8 cellular contexts compared by ENCODE assay signal in the genomic region with DNA sequence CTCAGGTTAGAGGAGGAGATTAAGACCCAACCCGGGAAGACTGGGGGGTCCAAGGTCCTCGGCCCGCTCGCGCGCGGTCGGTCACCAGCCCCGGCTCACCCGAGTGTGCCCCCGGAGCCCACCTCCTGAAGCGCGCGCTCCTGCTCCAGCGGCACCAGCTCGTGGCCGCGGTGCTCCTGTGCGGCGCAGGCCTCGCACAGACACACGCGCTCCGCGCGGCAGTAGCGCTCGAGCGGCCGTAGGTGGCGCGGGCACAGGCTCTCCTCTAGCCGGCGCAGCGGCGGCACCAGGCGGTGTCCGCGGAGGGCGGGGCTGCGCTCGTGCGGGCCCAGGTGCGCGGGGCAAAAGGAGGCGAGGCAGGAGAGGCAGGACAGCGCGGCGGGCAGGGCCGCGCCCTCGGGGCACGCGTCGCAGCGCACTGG. TPM values are rescaled to one million over a fixed set of nuclear protein-coding genes. Genes with fewer than 3 reads are reported as not detected.
DNase-seq lines count a peak whose midpoint lies in the region; TF ChIP-seq lines count a peak whose summit lies in the region.

No MANE protein-coding gene starts in this region.

- H3K4me3 ChIP-seq in effector memory CD4-positive, alpha-beta T cell (ENCODE audit: insufficient read depth, low read depth, low read length, poor library complexity, severe bottlenecking): peak overlapping the region; percentile 61
- peak overlapping the region; percentile 58 for H3K4me3 ChIP-seq in mesodermal cell (ENCODE audit: extremely low read depth, insufficient read depth, low read length, poor library complexity, severe bottlenecking)

- H3K9me3 Mint-ChIP-seq in HFFc6: no peaks in the 10 kb centered on the region

- peaks cover 9% of the 10 kb centered on the region for H3K27me3 Mint-ChIP-seq in HFFc6 (ENCODE audit: insufficient read depth)

- H3K4me1 Mint-ChIP-seq in HFFc6 (ENCODE audit: low read depth): peaks cover 18% of the 10 kb centered on the region

- no peaks in the 10 kb centered on the region for H3K36me3 Mint-ChIP-seq in HFFc6 (ENCODE audit: low read depth)

- 1% methylated on average over 46 to 50 of the region's 56 CpGs for WGBS in mesodermal cell (ENCODE audit: insufficient coverage in 2 of 2), 2 experiments

- peak overlapping the region; percentile 74 for H3K27ac ChIP-seq in effector memory CD4-positive, alpha-beta T cell (ENCODE audit: insufficient read depth, low read length, poor library complexity, severe bottlenecking)
- peak overlapping the region; percentile 75 for H3K27ac ChIP-seq in mesodermal cell (ENCODE audit: low read depth, low read length, severe bottlenecking)

- H3K4me1 ChIP-seq in effector memory CD4-positive, alpha-beta T cell (ENCODE audit: control insufficient read depth, insufficient read depth, low read length, poor library complexity, severe bottlenecking): peaks cover 48% of the 10 kb centered on the region
- peaks cover 20% of the 10 kb centered on the region for H3K4me1 ChIP-seq in mesodermal cell (ENCODE audit: control insufficient read depth, insufficient read depth, low read length, poor library complexity, severe bottlenecking)

- peak overlapping the region; percentile 88 for H3K4me3 Mint-ChIP-seq in HFFc6

- H3K36me3 ChIP-seq in effector memory CD4-positive, alpha-beta T cell (ENCODE audit: control insufficient read depth, insufficient read depth, low read length): peaks cover 9% of the 10 kb centered on the region
- H3K36me3 ChIP-seq in mesodermal cell (ENCODE audit: control insufficient read depth, insufficient read depth, low read length): peaks cover 14% of the 10 kb centered on the region

- no peaks in the 10 kb centered on the region for H3K27me3 ChIP-seq in effector memory CD4-positive, alpha-beta T cell (replicated peaks; ENCODE audit: control insufficient read depth, insufficient read depth, low read length, poor library complexity, severe bottlenecking)

- H3K27ac Mint-ChIP-seq in HFFc6: peak overlapping the region; percentile 84

- peak; percentile 69 for TF ChIP-seq CTCF in HFFc6 (IDR thresholded peaks at IDR 0.05)

- DNase-seq in D341Med (ENCODE audit: low spot score): peak; percentile 96
- DNase-seq in HFFc6: peak; percentile 64
- peak; percentile 56 for DNase-seq in NCI-H510A treated with DMSO at 0.1 percent for 48 hours (lab: John Stamatoyannopoulos, UW)
- peak; percentile 27 to 45 for DNase-seq in activated CD8-positive, alpha-beta memory T cell treated with anti-CD3 and anti-CD28 coated beads for 1 hour (ENCODE audit: extremely low read depth in 1 of 2, low read depth in 1 of 2)
- DNase-seq in effector memory CD4-positive, alpha-beta T cell: peak; percentile 39 to 65 (median 55)
- peak; percentile 38 to 40 for DNase-seq in stimulated activated CD8-positive, alpha-beta memory T cell treated with anti-CD3 and anti-CD28 coated beads, Interleukin-7, amount 100 ng/mL, for 1 hour (ENCODE audit: low read depth in 2 of 2)
- DNase-seq in OCI-M2 (lab: John Stamatoyannopoulos, UW; ENCODE audit: unreplicated experiment): no peak

- no peaks in the 10 kb centered on the region for H3K9me3 ChIP-seq in effector memory CD4-positive, alpha-beta T cell (ENCODE audit: control insufficient read depth, low read length)
- H3K9me3 ChIP-seq in mesodermal cell (ENCODE audit: control insufficient read depth, low read length): no peaks in the 10 kb centered on the region

RNA-seq across cellular contexts. Expression of a gene that starts 0.6 kb away (rescaled TPM):
- 1 to 10 TPM; 1.0 to 2.3 (median 1.5) TPM for total RNA-seq in HFFc6 (2021; fragmentation: NEBNext Ultra II Directional; extraction: Animal tissue kit (Norgen Biotek cat#: 25700))
- polyA plus RNA-seq in mesodermal cell (2013, experiment 1 of 2): 26.5 TPM
- 18.2 TPM for polyA plus RNA-seq in mesodermal cell (2013, experiment 2 of 2)

RNA-seq across cellular contexts. Expression of a gene that starts 19.0 kb away (rescaled TPM):
- total RNA-seq in HFFc6 (2021; fragmentation: NEBNext Ultra II Directional; extraction: Animal tissue kit (Norgen Biotek cat#: 25700)): 10 to 100 TPM; 10.3 to 12.6 (median 11.0) TPM
- 21.3 TPM for polyA plus RNA-seq in mesodermal cell (2013, experiment 1 of 2)
- 20.0 TPM for polyA plus RNA-seq in mesodermal cell (2013, experiment 2 of 2)

RNA-seq across cellular contexts. Expression of a gene that starts 22.6 kb away (rescaled TPM):
- 10 to 100 TPM; 51.4 to 65.5 (median 59.3) TPM for total RNA-seq in HFFc6 (2021; fragmentation: NEBNext Ultra II Directional; extraction: Animal tissue kit (Norgen Biotek cat#: 25700))
- polyA plus RNA-seq in mesodermal cell (2013, experiment 1 of 2): 129 TPM
- polyA plus RNA-seq in mesodermal cell (2013, experiment 2 of 2): 107 TPM

RNA-seq across cellular contexts. Expression of a gene that starts 26.9 kb away (rescaled TPM):
- total RNA-seq in HFFc6 (2021; fragmentation: NEBNext Ultra II Directional; extraction: Animal tissue kit (Norgen Biotek cat#: 25700)): 10 to 100 TPM; 64.9 to 89.8 (median 70.3) TPM
- polyA plus RNA-seq in mesodermal cell (2013, experiment 1 of 2): 51.2 TPM
- polyA plus RNA-seq in mesodermal cell (2013, experiment 2 of 2): 46.2 TPM

RNA-seq across cellular contexts. Expression of a gene that starts 33.6 kb away (rescaled TPM):
- under 1 TPM; 0.17 to 0.78 (median 0.24) TPM for total RNA-seq in HFFc6 (2021; fragmentation: NEBNext Ultra II Directional; extraction: Animal tissue kit (Norgen Biotek cat#: 25700))
- polyA plus RNA-seq in mesodermal cell (2013, experiment 1 of 2): 1.6 TPM
- 1.2 TPM for polyA plus RNA-seq in mesodermal cell (2013, experiment 2 of 2)
